In genomic region chr11:95068549-95068948, GRCh38 we compare ENCODE assay signal across 8 cellular contexts. TPM values are rescaled to one million over a fixed set of nuclear protein-coding genes. Genes with fewer than 3 reads are reported as not detected.
DNase-seq lines count a peak whose midpoint lies in the region; ATAC-seq, FAIRE-seq and TF ChIP-seq lines count a peak whose summit lies in the region.

No MANE protein-coding gene starts in this region.

- CTCF ChIA-PET in naive thymus-derived CD4-positive, alpha-beta T cell (lab: Charles Lee): interaction anchor here (0.9 to 6.5 kb wide), 10 partner anchors 12 to 705 kb away, joined by 3 to 62 read pairs (median 4); partner anchors contain the start of gene ENDOD1

- H3K36me3 Mint-ChIP-seq in naive thymus-derived CD4-positive, alpha-beta T cell: peaks cover 5 to 15% (median 9%) of the 10 kb centered on the region in 5 donors

- H3K79me2 ChIP-seq in OCI-LY3 (ENCODE audit: low read length): peaks cover 18% of the 10 kb centered on the region

- peak overlapping the region; percentile 93 to 100 (median 97) for H3K27ac Mint-ChIP-seq in naive thymus-derived CD4-positive, alpha-beta T cell

- peak; percentile 51 for TF ChIP-seq POLR2A in esophagus muscularis mucosa (IDR thresholded peaks at IDR 0.05; ENCODE audit: low read depth)
- TF ChIP-seq POLR2A in stomach (IDR thresholded peaks at IDR 0.05): peak in 2 of 4 donors; percentile 45 to 57

- peak overlapping the region; percentile 71 for H3K9ac ChIP-seq in OCI-LY3 (ENCODE audit: low read length)

- no peak for TF ChIP-seq EP300 in esophagus muscularis mucosa (IDR thresholded peaks at IDR 0.05)
- TF ChIP-seq EP300 in stomach (IDR thresholded peaks at IDR 0.05): no peak

- H3K4me1 ChIP-seq in OCI-LY3 (ENCODE audit: low read length) (peaks cover 12% of the 10 kb centered on the region), esophagus muscularis mucosa (peaks cover 11 to 28% (median 26%) of the 10 kb centered on the region in 4 donors), stomach (peaks cover 6 to 34% (median 26%) of the 10 kb centered on the region in 4 donors)
- peaks cover 16 to 17% of the 10 kb centered on the region in 2 donors for H3K4me1 ChIP-seq in naive thymus-derived CD4-positive, alpha-beta T cell (ENCODE audit: control insufficient read depth in 2 of 2, insufficient read depth in 2 of 2, low read length in 2 of 2)

- POLR2A ChIA-PET in naive thymus-derived CD4-positive, alpha-beta T cell (lab: Charles Lee): interaction anchor here (0.6 to 13.4 kb wide), 18 partner anchors 12 to 1871 kb away, joined by 3 to 285 read pairs (median 6); partner anchors contain the start of genes CEP57, CWC15, ENDOD1 and FAM76B

- H3K4me3 ChIP-seq in OCI-LY3 (ENCODE audit: low read length) (peak overlapping the region; percentile 99), esophagus muscularis mucosa (peak overlapping the region; percentile 78 to 89 (median 84)), stomach (peak overlapping the region; percentile 60 to 87 (median 80))
- peak overlapping the region; percentile 87 for H3K4me3 ChIP-seq in naive thymus-derived CD4-positive, alpha-beta T cell (ENCODE audit: low read length)

- H3K9me3 Mint-ChIP-seq in naive thymus-derived CD4-positive, alpha-beta T cell: no peaks in the 10 kb centered on the region

- TF ChIP-seq CTCF in OCI-LY3 (IDR thresholded peaks at IDR 0.05; ENCODE audit: low read depth, low read length) (no peak), esophagus muscularis mucosa (IDR thresholded peaks at IDR 0.05) (no peak), stomach (IDR thresholded peaks at IDR 0.05) (no peak)

- intact Hi-C loops in esophagus muscularis mucosa (cut with DNase I) (loop anchor here (1.0 to 5.0 kb wide), 3 partner anchors 95 to 699 kb away; partner anchors contain the start of genes CWC15 and KDM4D), stomach (cut with DNase I; ENCODE audit: low total_unique reads) (no loop called here)
- intact Hi-C loops in naive thymus-derived CD4-positive, alpha-beta T cell (cut with micrococcal nuclease): loop anchor here (1.0 to 10.0 kb wide), 19 partner anchors 21 to 1874 kb away; partner anchors contain the start of genes ANKRD49 (in 2 of the 2), FAM76B (in 2 of the 2), MRE11 (in 2 of the 2) and SLC36A4 (in 2 of the 2)

- peak; percentile 72 for ATAC-seq in GM21423 (IDR thresholded peaks at IDR 0.05; ENCODE audit: unreplicated experiment)
- ATAC-seq in naive thymus-derived CD4-positive, alpha-beta T cell: peak; percentile 77

- H3K4me3 Mint-ChIP-seq in naive thymus-derived CD4-positive, alpha-beta T cell: peak overlapping the region; percentile 93 to 100 (median 96)

- H3K36me3 ChIP-seq in OCI-LY3 (replicated peaks; ENCODE audit: low read depth, low read length) (no peaks in the 10 kb centered on the region), esophagus muscularis mucosa (peaks cover 0 to 5% (median 0%) of the 10 kb centered on the region in 4 donors), stomach (peaks cover 0 to 5% (median 2%) of the 10 kb centered on the region in 4 donors)
- H3K36me3 ChIP-seq in naive thymus-derived CD4-positive, alpha-beta T cell (ENCODE audit: control insufficient read depth in 2 of 3, insufficient read depth in 3 of 3, low read length in 3 of 3): peaks cover 0 to 6% (median 0%) of the 10 kb centered on the region in 3 experiments

- FAIRE-seq in HTR-8/SVneo (lab: Jason Lieb, UNC): peak; percentile 16

- peaks cover 0 to 13% (median 0%) of the 10 kb centered on the region in 5 donors for H3K27me3 Mint-ChIP-seq in naive thymus-derived CD4-positive, alpha-beta T cell

- H3K4me2 ChIP-seq in OCI-LY3 (ENCODE audit: low read length): peak overlapping the region; percentile 91

- H3K9me3 ChIP-seq in OCI-LY3 (ENCODE audit: insufficient read depth, low read length) (no peaks in the 10 kb centered on the region), esophagus muscularis mucosa (no peaks in the 10 kb centered on the region), stomach (no peaks in the 10 kb centered on the region)
- H3K9me3 ChIP-seq in naive thymus-derived CD4-positive, alpha-beta T cell (ENCODE audit: control insufficient read depth in 2 of 3, low read length in 3 of 3): no peaks in the 10 kb centered on the region

- DNase-seq in DMS153 (lab: John Stamatoyannopoulos, UW) (peak; percentile 91), HTR-8/SVneo (ENCODE audit: insufficient read length, low spot score) (peak; percentile 71), esophagus muscularis mucosa (ENCODE audit: extremely low spot score) (peak; percentile 94), stomach (peak; percentile 81)
- DNase-seq in activated T-cell treated with anti-CD3 and anti-CD28 coated beads, Interleukin-2, amount 50 U/mL, for 1 hour: peak; percentile 50
- peak in 8 of 9 donors; percentile 54 to 82 (median 72) for DNase-seq in naive thymus-derived CD4-positive, alpha-beta T cell

- no peak overlapping the region for H2AFZ ChIP-seq in OCI-LY3 (ENCODE audit: low read depth, low read length)

- peak overlapping the region; percentile 46 for H3K27ac ChIP-seq in OCI-LY3 (ENCODE audit: low read length)
- H3K27ac ChIP-seq in esophagus muscularis mucosa (replicated peaks in 1 of 4): peak overlapping the region; percentile 97 to 98 (median 98)
- peak overlapping the region; percentile 96 for H3K27ac ChIP-seq in naive thymus-derived CD4-positive, alpha-beta T cell (ENCODE audit: low read depth, low read length)
- H3K27ac ChIP-seq in stomach: peak overlapping the region; percentile 96 to 100 (median 98)

- H3K4me1 Mint-ChIP-seq in naive thymus-derived CD4-positive, alpha-beta T cell: peaks cover 21 to 44% (median 34%) of the 10 kb centered on the region in 7 donors

- H3K27me3 ChIP-seq in OCI-LY3 (ENCODE audit: low read depth, low read length) (no peaks in the 10 kb centered on the region), esophagus muscularis mucosa (peaks cover 0 to 7% (median 0%) of the 10 kb centered on the region in 4 donors), stomach (no peaks in the 10 kb centered on the region)
- no peaks in the 10 kb centered on the region for H3K27me3 ChIP-seq in naive thymus-derived CD4-positive, alpha-beta T cell (ENCODE audit: control insufficient read depth in 2 of 2, insufficient read depth in 2 of 2, low read length in 2 of 2)

- 8% methylated on average over 5 of the region's 5 CpGs for WGBS in esophagus muscularis mucosa
- WGBS in stomach, 5 donors: 0 to 1% (median 1%) methylated on average over 5 of the region's 5 CpGs

- H4K20me1 ChIP-seq in OCI-LY3 (ENCODE audit: insufficient read depth, low read length): no peaks in the 10 kb centered on the region

RNA-seq across cellular contexts. Expression of gene SRSF8, which starts 1.8 kb away (rescaled TPM):
- total RNA-seq in esophagus muscularis mucosa (10 to 100 TPM; 30.3 to 42.2 (median 34.8) TPM), stomach (10 to 100 TPM; 10.7 to 34.6 (median 25.7) TPM)
- total RNA-seq in naive thymus-derived CD4-positive, alpha-beta T cell: 100 to 1,000 TPM in 2 of 5 experiments, 10 to 100 TPM in 3; 42.3 to 112 (median 53.4) TPM
- 100 to 1,000 TPM in 1 of 2 donors, 10 to 100 TPM in 1; 86.2 to 116 TPM for polyA plus RNA-seq in naive thymus-derived CD4-positive, alpha-beta T cell
- 10 to 100 TPM; 30.3 to 39.6 (median 36.3) TPM for polyA plus RNA-seq in stomach

RNA-seq across cellular contexts. Expression of gene KDM4F, which starts 19.3 kb away (rescaled TPM):
- not detected for total RNA-seq in esophagus muscularis mucosa
- not detected for total RNA-seq in naive thymus-derived CD4-positive, alpha-beta T cell
- not detected for polyA plus RNA-seq in naive thymus-derived CD4-positive, alpha-beta T cell
- not detected for total RNA-seq in stomach
- not detected for polyA plus RNA-seq in stomach

RNA-seq across cellular contexts. Expression of gene ENDOD1, which starts 21.1 kb away (rescaled TPM):
- 10 to 100 TPM; 37.6 to 43.2 (median 41.0) TPM for total RNA-seq in esophagus muscularis mucosa
- total RNA-seq in naive thymus-derived CD4-positive, alpha-beta T cell: 10 to 100 TPM in 1 of 5 experiments, 1 to 10 TPM in 4; 4.7 to 23.2 (median 8.6) TPM
- polyA plus RNA-seq in naive thymus-derived CD4-positive, alpha-beta T cell: 1 to 10 TPM; 5.3 to 6.0 TPM
- 10 to 100 TPM; 11.1 to 32.2 (median 22.3) TPM for total RNA-seq in stomach
- 1 to 10 TPM; 2.4 to 8.4 (median 3.2) TPM for polyA plus RNA-seq in stomach

RNA-seq across cellular contexts. Expression of gene KDM4E, which starts 43.5 kb away (rescaled TPM):
- total RNA-seq in esophagus muscularis mucosa: not detected
- not detected for total RNA-seq in naive thymus-derived CD4-positive, alpha-beta T cell
- not detected for polyA plus RNA-seq in naive thymus-derived CD4-positive, alpha-beta T cell
- not detected for total RNA-seq in stomach
- not detected for polyA plus RNA-seq in stomach

Comparison
In these comparisons a context has a peak if more than half of its experiments do, and no peak if none do; other contexts are left out.
1. Peak in every context shown above with its lines: DNase-seq, ATAC-seq, H3K4me3 ChIP-seq and H3K27ac ChIP-seq.
2. H3K27ac ChIP-seq: peak in every context shown above with its lines; median percentile 98 in esophagus muscularis mucosa; 98 in stomach; 96 in naive thymus-derived CD4-positive, alpha-beta T cell; 46 in OCI-LY3.